ENCODE assay signal across 1 cellular context in the genomic region with DNA sequence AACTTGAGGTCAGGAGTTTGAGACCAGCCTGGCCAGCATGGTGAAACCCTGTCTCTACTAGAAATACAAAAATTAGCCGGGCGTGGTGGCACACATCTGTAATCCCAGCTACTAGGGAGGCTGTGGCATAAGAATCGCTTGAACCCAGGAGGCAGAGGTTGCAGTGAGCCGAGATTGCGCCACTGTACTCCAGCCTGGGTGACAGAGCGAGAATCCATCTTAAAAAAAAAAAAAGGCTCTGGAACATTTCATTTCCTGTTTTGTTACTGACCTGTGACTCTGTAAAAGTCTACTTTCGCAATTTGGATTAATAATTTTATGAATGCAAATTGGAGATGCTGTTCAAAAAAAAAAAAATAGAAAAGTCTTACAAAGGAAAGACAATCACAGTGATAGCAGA.
TF ChIP-seq lines count a peak whose summit lies in the region.

No MANE protein-coding gene starts in this region.

TF ChIP-seq in K562, 482 proteins besides CTCF, POLR2A, EP300 and RAD21:
- TF ChIP-seq CEBPB (tag; IDR thresholded peaks at IDR 0.05), result peak; percentile 85
